ENCODE assay signal across 33 cellular contexts in the genomic region with DNA sequence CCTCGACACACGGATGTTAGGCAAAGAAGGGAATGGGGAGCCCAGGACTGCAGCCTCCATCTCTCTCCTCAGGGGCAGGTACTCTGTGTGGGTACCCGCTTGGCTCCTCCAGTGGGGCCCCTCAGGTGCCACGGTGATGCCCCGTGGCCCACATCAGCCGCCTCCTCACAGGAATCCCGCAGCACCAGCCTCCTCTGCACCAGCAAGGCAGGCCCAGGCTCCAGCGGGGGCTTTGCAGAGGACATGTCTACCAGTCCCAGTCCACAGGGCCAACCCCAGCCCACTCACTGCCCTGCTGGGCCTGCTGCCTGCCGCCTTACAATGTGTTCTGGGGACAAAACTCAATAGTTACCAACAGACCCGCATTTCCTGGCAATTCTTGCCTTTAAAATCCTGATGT.
"Had no signal": no experiment of that assay in that cellular context is flagged by ENCODE, and none has a peak within 500 bp of the region (broad histone marks: within the 10 kb centered on the region; RNA-seq: fewer than 3 reads in every experiment).

No MANE protein-coding gene starts in this region.

- H3K27ac Mint-ChIP-seq: activated CD4-positive, alpha-beta memory T cell treated with anti-CD3 and anti-CD28 coated beads for 36 hours; activated CD4-positive, alpha-beta T cell treated with anti-CD3 and anti-CD28 coated beads for 36 hours; activated CD4-positive, alpha-beta T cell treated with anti-CD3 and anti-CD28 coated beads, Interleukin-2, amount 10 ng/mL, durations not matched to agents 24 days and 14 days; activated CD8-positive, alpha-beta memory T cell treated with anti-CD3 and anti-CD28 coated beads, Interleukin-2, amount 10 ng/mL, durations not matched to agents 7 days and 5 days; activated CD8-positive, alpha-beta T cell treated with anti-CD3 and anti-CD28 coated beads, Interleukin-2, amount 10 ng/mL, durations not matched to agents 7 days and 5 days; activated naive CD4-positive, alpha-beta T cell treated with anti-CD3 and anti-CD28 coated beads for 36 hours; activated naive CD4-positive, alpha-beta T cell treated with anti-CD3 and anti-CD28 coated beads, Interleukin-2, amount 50 U/mL, for 24 hours; activated naive CD8-positive, alpha-beta T cell treated with anti-CD3 and anti-CD28 coated beads for 36 hours; activated naive CD8-positive, alpha-beta T cell treated with anti-CD3 and anti-CD28 coated beads, Interleukin-2, amount 50 U/mL, for 24 hours; activated T-helper 1 cell treated with anti-CD3 and anti-CD28 coated beads, Interleukin-12 subunit alpha, Interleukin-12 subunit beta, Interleukin-2, Interleukin-4 antibody, amounts not matched to agents 30 ng/mL and 10 ng/mL and 1 ng/mL, durations not matched to agents 14 hours and 24 hours and 36 hours; activated T-helper 2 cell treated with anti-CD3 and anti-CD28 coated beads, Interferon-gamma antibody, Interleukin-2, Interleukin-4, amounts not matched to agents 10 μg/mL and 5 μg/mL and 100 μg/mL, durations not matched to agents 14 hours and 24 hours and 36 hours; effector memory CD8-positive, alpha-beta T cell had no signal

- ATAC-seq: activated CD4-positive, alpha-beta T cell treated with anti-CD3 and anti-CD28 coated beads for 36 hours; activated CD8-positive, alpha-beta memory T cell treated with anti-CD3 and anti-CD28 coated beads, Interleukin-2, amount 10 ng/mL, durations not matched to agents 7 days and 5 days; activated CD8-positive, alpha-beta T cell treated with anti-CD3 and anti-CD28 coated beads, Interleukin-2, amount 10 ng/mL, durations not matched to agents 7 days and 5 days; activated naive CD8-positive, alpha-beta T cell treated with anti-CD3 and anti-CD28 coated beads, Interleukin-2, amount 50 U/mL, for 24 hours; effector memory CD8-positive, alpha-beta T cell; foreskin keratinocyte; gastrocnemius medialis had no signal

- DNase-seq: activated CD4-positive, alpha-beta memory T cell treated with anti-CD3 and anti-CD28 coated beads for 36 hours; activated CD4-positive, alpha-beta T cell treated with anti-CD3 and anti-CD28 coated beads for 36 hours; activated CD4-positive, alpha-beta T cell treated with anti-CD3 and anti-CD28 coated beads, Interleukin-2, amount 10 ng/mL, durations not matched to agents 24 days and 14 days; activated CD4-positive, CD25-positive, alpha-beta regulatory T cell; activated CD4-positive, CD25-positive, alpha-beta regulatory T cell treated with anti-CD3 and anti-CD28 coated beads, Interleukin-2, amount 50 U/mL, for 72 hours; activated CD8-positive, alpha-beta memory T cell treated with anti-CD3 and anti-CD28 coated beads, Interleukin-2, amount 10 ng/mL, durations not matched to agents 7 days and 5 days; activated CD8-positive, alpha-beta memory T cell treated with anti-CD3 and anti-CD28 coated beads, Interleukin-2, amount 50 U/mL, for 4 hours; activated CD8-positive, alpha-beta T cell treated with anti-CD3 and anti-CD28 coated beads, Interleukin-2, amount 10 ng/mL, durations not matched to agents 7 days and 5 days; activated effector memory CD4-positive, alpha-beta T cell treated with anti-CD3 and anti-CD28 coated beads, Interleukin-2, amount 50 U/mL, for 16 hours; activated naive CD4-positive, alpha-beta T cell treated with anti-CD3 and anti-CD28 coated beads for 36 hours; activated naive CD8-positive, alpha-beta T cell treated with anti-CD3 and anti-CD28 coated beads for 36 hours; activated naive CD8-positive, alpha-beta T cell treated with anti-CD3 and anti-CD28 coated beads, Interleukin-2, amount 50 U/mL, for 24 hours; activated T-cell treated with anti-CD3 and anti-CD28 coated beads, Interleukin-2, amount 50 U/mL, for 1 hour; activated T-cell treated with anti-CD3 and anti-CD28 coated beads, Interleukin-2, amount 50 U/mL, for 48 hours; adrenal gland; amygdala; brain microvascular endothelial cell; caudate nucleus; cortex of kidney; dermis blood vessel endothelial cell; effector CD4-positive, alpha-beta T cell; effector memory CD8-positive, alpha-beta T cell; erythroblast; foreskin keratinocyte; gastrocnemius medialis; head of caudate nucleus; T-helper 2 cell had no signal

- H3K27me3 ChIP-seq: ascending aorta, brain microvascular endothelial cell, foreskin keratinocyte had no signal

- H3K36me3 Mint-ChIP-seq: activated CD4-positive, alpha-beta memory T cell treated with anti-CD3 and anti-CD28 coated beads for 36 hours; activated CD8-positive, alpha-beta memory T cell treated with anti-CD3 and anti-CD28 coated beads, Interleukin-2, amount 10 ng/mL, durations not matched to agents 7 days and 5 days; activated naive CD4-positive, alpha-beta T cell treated with anti-CD3 and anti-CD28 coated beads, Interleukin-2, amount 50 U/mL, for 24 hours; activated naive CD8-positive, alpha-beta T cell treated with anti-CD3 and anti-CD28 coated beads for 36 hours had no signal

- H3K4me3 ChIP-seq: adrenal gland, ascending aorta, esophagus muscularis mucosa, gastrocnemius medialis had no signal

- H3K36me3 ChIP-seq: adrenal gland, ascending aorta, brain microvascular endothelial cell, esophagus muscularis mucosa, gastrocnemius medialis had no signal

- H3K4me3 Mint-ChIP-seq: activated CD4-positive, alpha-beta memory T cell treated with anti-CD3 and anti-CD28 coated beads for 36 hours; activated CD4-positive, alpha-beta T cell treated with anti-CD3 and anti-CD28 coated beads for 36 hours; activated CD4-positive, alpha-beta T cell treated with anti-CD3 and anti-CD28 coated beads, Interleukin-2, amount 10 ng/mL, durations not matched to agents 24 days and 14 days; activated CD8-positive, alpha-beta memory T cell treated with anti-CD3 and anti-CD28 coated beads, Interleukin-2, amount 10 ng/mL, durations not matched to agents 7 days and 5 days; activated CD8-positive, alpha-beta T cell treated with anti-CD3 and anti-CD28 coated beads, Interleukin-2, amount 10 ng/mL, durations not matched to agents 7 days and 5 days; activated naive CD4-positive, alpha-beta T cell treated with anti-CD3 and anti-CD28 coated beads for 36 hours; activated naive CD4-positive, alpha-beta T cell treated with anti-CD3 and anti-CD28 coated beads, Interleukin-2, amount 50 U/mL, for 24 hours; activated naive CD8-positive, alpha-beta T cell treated with anti-CD3 and anti-CD28 coated beads for 36 hours; activated naive CD8-positive, alpha-beta T cell treated with anti-CD3 and anti-CD28 coated beads, Interleukin-2, amount 50 U/mL, for 24 hours; activated T-helper 1 cell treated with anti-CD3 and anti-CD28 coated beads, Interleukin-12 subunit alpha, Interleukin-12 subunit beta, Interleukin-2, Interleukin-4 antibody, amounts not matched to agents 30 ng/mL and 10 ng/mL and 1 ng/mL, durations not matched to agents 14 hours and 24 hours and 36 hours; effector memory CD8-positive, alpha-beta T cell had no signal

- H3K4me1 ChIP-seq: adrenal gland, ascending aorta, foreskin keratinocyte, gastrocnemius medialis had no signal

- H3K9me3 Mint-ChIP-seq: activated CD4-positive, alpha-beta memory T cell treated with anti-CD3 and anti-CD28 coated beads for 36 hours; activated CD4-positive, alpha-beta T cell treated with anti-CD3 and anti-CD28 coated beads, Interleukin-2, amount 10 ng/mL, durations not matched to agents 24 days and 14 days; activated naive CD4-positive, alpha-beta T cell treated with anti-CD3 and anti-CD28 coated beads for 36 hours; activated naive CD4-positive, alpha-beta T cell treated with anti-CD3 and anti-CD28 coated beads, Interleukin-2, amount 50 U/mL, for 24 hours; activated naive CD8-positive, alpha-beta T cell treated with anti-CD3 and anti-CD28 coated beads for 36 hours; activated naive CD8-positive, alpha-beta T cell treated with anti-CD3 and anti-CD28 coated beads, Interleukin-2, amount 50 U/mL, for 24 hours; activated T-helper 1 cell treated with anti-CD3 and anti-CD28 coated beads, Interleukin-12 subunit alpha, Interleukin-12 subunit beta, Interleukin-2, Interleukin-4 antibody, amounts not matched to agents 30 ng/mL and 10 ng/mL and 1 ng/mL, durations not matched to agents 14 hours and 24 hours and 36 hours; activated T-helper 2 cell treated with anti-CD3 and anti-CD28 coated beads, Interferon-gamma antibody, Interleukin-2, Interleukin-4, amounts not matched to agents 10 μg/mL and 5 μg/mL and 100 μg/mL, durations not matched to agents 14 hours and 24 hours and 36 hours; effector memory CD8-positive, alpha-beta T cell had no signal

- H3K4me1 Mint-ChIP-seq: activated CD4-positive, alpha-beta T cell treated with anti-CD3 and anti-CD28 coated beads for 36 hours; activated CD4-positive, alpha-beta T cell treated with anti-CD3 and anti-CD28 coated beads, Interleukin-2, amount 10 ng/mL, durations not matched to agents 24 days and 14 days; activated CD8-positive, alpha-beta memory T cell treated with anti-CD3 and anti-CD28 coated beads, Interleukin-2, amount 10 ng/mL, durations not matched to agents 7 days and 5 days; activated naive CD4-positive, alpha-beta T cell treated with anti-CD3 and anti-CD28 coated beads, Interleukin-2, amount 50 U/mL, for 24 hours; activated naive CD8-positive, alpha-beta T cell treated with anti-CD3 and anti-CD28 coated beads for 36 hours; activated naive CD8-positive, alpha-beta T cell treated with anti-CD3 and anti-CD28 coated beads, Interleukin-2, amount 50 U/mL, for 24 hours had no signal

- H3K9me3 ChIP-seq: adrenal gland, ascending aorta, esophagus muscularis mucosa, gastrocnemius medialis had no signal

- FAIRE-seq: colon had no signal

- H3K27me3 Mint-ChIP-seq: activated CD4-positive, alpha-beta T cell treated with anti-CD3 and anti-CD28 coated beads, Interleukin-2, amount 10 ng/mL, durations not matched to agents 24 days and 14 days had no signal

- H3K27ac ChIP-seq: adrenal gland, ascending aorta, brain microvascular endothelial cell, esophagus muscularis mucosa, foreskin keratinocyte, gastrocnemius medialis had no signal
